In genomic region chrX:37967714-37968113, GRCh38 we compare ENCODE assay signal across 10 cellular contexts. TPM values are rescaled to one million over a fixed set of nuclear protein-coding genes. Genes with fewer than 3 reads are reported as not detected.
"Had no signal": no experiment of that assay in that cellular context is flagged by ENCODE, and none has a peak within 500 bp of the region (broad histone marks: within the 10 kb centered on the region; RNA-seq: fewer than 3 reads in every experiment).

No MANE protein-coding gene starts in this region.

- DNase-seq: GM23248, GOT3, H9, HCEC 1CT, HFFc6, IMR-90, KG1 had no signal

- H3K27ac Mint-ChIP-seq: H9, HFFc6 had no signal

- ATAC-seq: K562 had no signal

- FAIRE-seq: H54, K562 had no signal

- H3K4me3 ChIP-seq: GM23248, K562 had no signal

- H2AFZ ChIP-seq: GM23248 had no signal

- H3K4me3 Mint-ChIP-seq: H9, HFFc6 had no signal

- H3K27ac ChIP-seq: GM23248, HL-60 had no signal

- H3K9me3 Mint-ChIP-seq: HFFc6 had no signal

- H3K9ac ChIP-seq: GM23248 had no signal

RNA-seq across cellular contexts. Expression of gene SYTL5, which starts 38.6 kb away (rescaled TPM):
- total RNA-seq: GM23248 had no signal
- polyA plus RNA-seq: GM23248 had no signal
